ENCODE assay signal across 14 cellular contexts in the genomic region with DNA sequence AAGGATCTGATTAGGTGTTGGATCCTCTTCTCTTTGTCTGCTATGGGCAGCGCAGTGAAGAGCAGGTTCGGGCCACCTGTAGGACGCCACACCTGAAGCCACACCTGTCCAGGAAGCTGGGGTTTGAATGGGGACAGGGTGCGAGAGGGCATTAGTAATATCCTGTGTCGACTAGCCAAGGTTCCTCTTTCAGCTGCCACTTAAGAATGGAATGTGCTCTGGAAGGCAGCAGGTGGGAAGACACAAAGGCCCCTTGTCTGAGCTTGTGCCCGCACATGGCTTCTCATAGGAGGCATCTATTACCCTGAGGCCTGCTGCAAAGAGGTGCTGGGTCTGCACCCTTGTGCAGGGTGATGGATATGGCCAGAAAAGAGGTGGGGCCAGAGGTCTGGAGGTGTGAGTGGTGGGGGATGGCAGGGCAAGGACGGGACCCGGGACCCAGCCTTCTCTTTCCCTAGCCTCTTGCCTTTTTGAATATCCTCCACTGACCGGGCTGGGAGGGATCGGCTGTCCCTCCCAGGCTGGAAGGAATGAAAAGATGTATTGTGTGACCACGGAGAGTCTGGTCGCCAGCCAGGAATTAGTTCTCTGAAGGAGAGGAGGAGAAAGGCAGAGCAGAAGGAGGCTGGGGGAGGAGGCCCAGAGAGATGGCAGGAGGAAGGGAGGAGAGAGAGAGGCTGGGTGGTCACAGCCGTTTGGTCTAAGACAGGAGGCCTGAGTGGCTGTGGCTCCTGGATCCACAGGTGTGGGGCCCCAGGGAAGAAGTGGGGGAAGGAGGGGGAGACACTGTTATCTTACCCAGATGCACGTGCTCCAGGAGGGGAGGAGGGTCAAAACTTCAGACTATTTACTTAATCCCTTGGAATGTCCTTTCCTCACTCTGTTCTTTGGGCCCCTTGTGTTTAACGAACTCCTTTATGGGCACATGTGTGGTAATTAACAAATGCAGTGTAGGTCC.
DNase-seq lines count a peak whose midpoint lies in the region; ATAC-seq and TF ChIP-seq lines count a peak whose summit lies in the region.
"Had no signal": no experiment of that assay in that cellular context is flagged by ENCODE, and none has a peak within 500 bp of the region (broad histone marks: within the 10 kb centered on the region; RNA-seq: fewer than 3 reads in every experiment).

No MANE protein-coding gene starts in this region.

- in situ Hi-C loops in GM13977 (cut with MboI; ENCODE audit: low pct_unique_long_range_greater_than_20kb, low sequenced_read_pairs, unreplicated experiment) = no loop called here

- H3K4ac ChIP-seq in neuronal stem cell (ENCODE audit: low read length) = peak overlapping the region; percentile 1

- peak overlapping the region; percentile 87 for H2BK12ac ChIP-seq in neuronal stem cell (ENCODE audit: low read length)

- peak overlapping the region; percentile 60 for H2AK5ac ChIP-seq in neuronal stem cell (ENCODE audit: low read depth, low read length)

- no peak overlapping the region for H4K91ac ChIP-seq in neuronal stem cell (ENCODE audit: low read depth, low read length, poor library complexity)

- H3K4me2 ChIP-seq in neuronal stem cell (ENCODE audit: insufficient read depth, low read length, poor library complexity, severe bottlenecking) = no peak overlapping the region

- intact Hi-C loops in sigmoid colon (cut with DNase I) = no loop called here

- H3K23ac ChIP-seq in neuronal stem cell (ENCODE audit: low read depth, low read length, poor library complexity) = no peak overlapping the region

- TF ChIP-seq EP300 in sigmoid colon (IDR thresholded peaks at IDR 0.05) = no peak

- TF ChIP-seq POLR2A in sigmoid colon (IDR thresholded peaks at IDR 0.05) = no peak

- TF ChIP-seq CTCF in GM13977 (IDR thresholded peaks at IDR 0.05; ENCODE audit: extremely low read depth, insufficient read depth, missing control alignments) (no peak), sigmoid colon (IDR thresholded peaks at IDR 0.05) (no peak)

- peak overlapping the region; percentile 19 for H3K27ac ChIP-seq in caudate nucleus (ENCODE audit: low read depth, low read length)
- peak overlapping the region; percentile 84 for H3K27ac ChIP-seq in neuronal stem cell (replicated peaks; ENCODE audit: low read length)
- H3K27ac ChIP-seq in sigmoid colon = no peak overlapping the region

- no peaks in the 10 kb centered on the region for H3K27me3 ChIP-seq in neuronal stem cell (ENCODE audit: control insufficient read depth in 3 of 3, insufficient read depth in 3 of 3, low read depth in 1 of 3, low read length in 3 of 3)
- H3K27me3 ChIP-seq in sigmoid colon = no peaks in the 10 kb centered on the region

- H2AFZ ChIP-seq in neuronal stem cell (ENCODE audit: low read length) = no peak overlapping the region

- H3K14ac ChIP-seq in neuronal stem cell (ENCODE audit: low read length) = no peak overlapping the region

- DNase-seq in DMS53 treated with DMSO at 0.1 percent for 48 hours (lab: John Stamatoyannopoulos, UW; ENCODE audit: unreplicated experiment) (peak; percentile 57), NCI-H526 (lab: John Stamatoyannopoulos, UW) (peak; percentile 72 to 78), caudate nucleus (lab: John Stamatoyannopoulos, UW) (peak in 42 of 61 donors; percentile 11 to 62 (median 42)), neuronal stem cell (ENCODE audit: low spot score) (peak; percentile 38), NOMO-1 treated with DMSO at 0.1 percent for 48 hours (lab: John Stamatoyannopoulos, UW; ENCODE audit: unreplicated experiment) (no peak), GM13977 (ENCODE audit: low spot score) (no peak), sigmoid colon (no peak)
- DNase-seq: activated naive CD4-positive, alpha-beta T cell treated with anti-CD3 and anti-CD28 coated beads, Interleukin-2, amount 10 ng/mL, durations not matched to agents 7 days and 5 days; AML-193; cortex of kidney; natural killer cell; NCI-H1048; T-helper 9 cell had no signal

- peaks cover 2% of the 10 kb centered on the region for H3K79me1 ChIP-seq in neuronal stem cell (ENCODE audit: low read depth, low read length)

- WGBS in neuronal stem cell (ENCODE audit: extremely low coverage in 2 of 2, insufficient read length in 2 of 2, insufficient replicate concordance in 1 of 2), 2 donors = no CpG with 5 or more reads among the region's 15 CpGs
- 26 to 60% methylated on average over 15 of the region's 15 CpGs for WGBS in sigmoid colon, 2 donors

- H2BK15ac ChIP-seq in neuronal stem cell (ENCODE audit: low read length) = no peak overlapping the region

- H3K4me1 ChIP-seq in neuronal stem cell (ENCODE audit: control insufficient read depth in 2 of 2, insufficient read depth in 1 of 2, low read depth in 1 of 2, low read length in 2 of 2) (peaks cover under 1 to 35% of the 10 kb centered on the region in 2 donors), sigmoid colon (no peaks in the 10 kb centered on the region)

- H3K9ac ChIP-seq in neuronal stem cell (ENCODE audit: low read depth, low read length, poor library complexity) = no peak overlapping the region

- H2BK120ac ChIP-seq in neuronal stem cell (ENCODE audit: low read depth, low read length) = peak overlapping the region; percentile 26

- H3K4me3 ChIP-seq in neuronal stem cell (ENCODE audit: low read length in 2 of 2) = no peak overlapping the region
- no peak overlapping the region for H3K4me3 ChIP-seq in sigmoid colon

- no peak overlapping the region for H4K8ac ChIP-seq in neuronal stem cell (ENCODE audit: low read depth, low read length)

- peaks cover 0 to 10% of the 10 kb centered on the region in 2 donors for H3K9me3 ChIP-seq in neuronal stem cell (replicated peaks in 1 of 2; ENCODE audit: control insufficient read depth in 2 of 2, insufficient read depth in 1 of 2, low read depth in 1 of 2, low read length in 2 of 2)
- no peaks in the 10 kb centered on the region for H3K9me3 ChIP-seq in sigmoid colon

- H2BK5ac ChIP-seq in neuronal stem cell (ENCODE audit: low read length) = no peak overlapping the region

- no peak for ATAC-seq in GM18858 (IDR thresholded peaks at IDR 0.05; ENCODE audit: unreplicated experiment)
- ATAC-seq: natural killer cell had no signal

- H3K36me3 ChIP-seq in neuronal stem cell (replicated peaks in 1 of 2; ENCODE audit: control insufficient read depth in 2 of 2, insufficient read depth in 2 of 2, low read length in 2 of 2) (peaks cover 38 to 93% of the 10 kb centered on the region in 2 donors), sigmoid colon (no peaks in the 10 kb centered on the region)

- peak overlapping the region; percentile 68 for H3K18ac ChIP-seq in neuronal stem cell (ENCODE audit: low read length)

Comparison
In these comparisons a context has a peak if more than half of its experiments do, and no peak if none do; other contexts are left out.
1. DNase-seq: peak in DMS53 treated with DMSO at 0.1 percent for 48 hours (single experiment), NCI-H526 (2 of 2), caudate nucleus (42 of 61) and neuronal stem cell (single experiment); none in NOMO-1 treated with DMSO at 0.1 percent for 48 hours (single experiment), GM13977 (single experiment) and sigmoid colon (single experiment).
2. H3K27ac ChIP-seq: peak in caudate nucleus (single experiment) and neuronal stem cell (single experiment); none in sigmoid colon (0 of 4).